In the genomic region with DNA sequence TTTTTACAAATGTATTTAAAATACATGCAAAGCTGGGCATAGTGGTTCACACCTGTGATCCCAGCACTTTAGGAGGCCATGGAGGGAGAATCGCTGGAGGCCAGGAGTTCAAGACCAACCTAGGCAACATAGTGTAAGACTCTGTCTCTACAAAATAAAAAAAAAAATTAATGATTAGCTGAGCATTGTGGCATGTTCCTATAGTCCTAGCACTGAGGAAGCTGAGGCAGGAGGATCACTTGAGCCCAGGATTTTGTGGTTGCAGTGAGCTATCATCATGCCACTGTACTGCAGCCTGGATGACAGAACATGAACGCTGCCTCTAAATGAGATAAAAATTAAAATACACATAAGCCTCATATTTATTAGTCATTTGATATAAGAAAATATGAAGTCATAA, we compare ENCODE assay signal across 29 cellular contexts.
A peak's percentile ranks its signal among the peaks of the same experiment; 100 is the strongest.
DNase-seq lines count a peak whose midpoint lies in the region; ATAC-seq and TF ChIP-seq lines count a peak whose summit lies in the region.
"Had no signal": no experiment of that assay in that cellular context is flagged by ENCODE, and none has a peak within 500 bp of the region (broad histone marks: within the 10 kb centered on the region; RNA-seq: fewer than 3 reads in every experiment).

No MANE protein-coding gene starts in this region.

- intact Hi-C loops in mammary epithelial cell (cut with micrococcal nuclease) (no loop called here), breast epithelium (cut with DNase I; ENCODE audit: low total_unique reads) (no loop called here)

- WGBS in mammary epithelial cell (ENCODE audit: low coverage, missing lambda C conversion rate), result 87% methylated on average over 2 of the region's 2 CpGs

- H2AFZ ChIP-seq in mammary epithelial cell (ENCODE audit: low read depth, low read length), result no peak overlapping the region

- H3K27ac ChIP-seq in mammary epithelial cell (ENCODE audit: insufficient read depth, low read depth, low read length) (peak overlapping the region; percentile 97), breast epithelium (no peak overlapping the region), caudate nucleus (ENCODE audit: low read depth, low read length) (peak overlapping the region; percentile 93), layer of hippocampus (ENCODE audit: low read depth, low read length) (peak overlapping the region; percentile 84)
- H3K27ac ChIP-seq: heart left ventricle, SK-N-MC, suprapubic skin had no signal

- H3K27me3 ChIP-seq in mammary epithelial cell (ENCODE audit: insufficient read depth, low read length) (no peaks in the 10 kb centered on the region), breast epithelium (no peaks in the 10 kb centered on the region), layer of hippocampus (ENCODE audit: control insufficient read depth, insufficient read depth, low read length) (no peaks in the 10 kb centered on the region)
- H3K27me3 ChIP-seq: BE2C, heart left ventricle, suprapubic skin had no signal

- in situ Hi-C loops in mammary epithelial cell (cut with MboI; ENCODE audit: low sequenced_read_pairs in 2 of 2), result no loop called here

- no peaks in the 10 kb centered on the region for H4K20me1 ChIP-seq in mammary epithelial cell (ENCODE audit: insufficient read depth, low read length)

- H3K9ac ChIP-seq in mammary epithelial cell (ENCODE audit: insufficient read depth, low read length), result peak overlapping the region; percentile 63

- DNase-seq in mammary epithelial cell (no peak), breast epithelium (ENCODE audit: low spot score in 2 of 2) (no peak), caudate nucleus (lab: John Stamatoyannopoulos, UW) (no peak)
- no peak for DNase-seq in effector CD8-positive, alpha-beta T cell (lab: John Stamatoyannopoulos, UW)
- DNase-seq in stimulated activated CD4-positive, alpha-beta T cell treated with anti-CD3 and anti-CD28 coated beads, Interleukin-2, amount 100 ng/mL, for 48 hours, result no peak
- DNase-seq: 8988T; activated CD8-positive, alpha-beta T cell treated with anti-CD3 and anti-CD28 coated beads for 36 hours; activated effector memory CD4-positive, alpha-beta T cell treated with anti-CD3 and anti-CD28 coated beads, Interleukin-2, amount 50 U/mL, for 16 hours; activated naive CD8-positive, alpha-beta T cell treated with anti-CD3 and anti-CD28 coated beads for 36 hours; activated T-cell treated with anti-CD3 and anti-CD28 coated beads for 4 hours; BE2C; cerebellar nuclear complex; GDM1; H9; heart left ventricle; KBM-7; left colon; NCI-H1105 treated with DMSO at 0.1 percent for 48 hours; NCI-H1930; NCI-H2227 treated with DMSO at 0.1 percent for 48 hours; right cardiac atrium; stimulated activated CD4-positive, alpha-beta T cell treated with anti-CD3 and anti-CD28 coated beads, Interleukin-4, amount 100 ng/mL, for 4 hours; T-helper 2 cell had no signal

- H3K4me1 ChIP-seq in mammary epithelial cell (ENCODE audit: insufficient read depth, low read length), result peaks cover 44% of the 10 kb centered on the region
- H3K4me1 ChIP-seq in breast epithelium, result peaks cover 0 to 8% of the 10 kb centered on the region in 2 donors
- H3K4me1 ChIP-seq: BE2C had no signal

- H3K36me3 ChIP-seq in mammary epithelial cell (ENCODE audit: insufficient read depth, low read length) (no peaks in the 10 kb centered on the region), breast epithelium (no peaks in the 10 kb centered on the region)
- H3K36me3 ChIP-seq: BE2C, suprapubic skin had no signal

- dilution Hi-C loops in mammary epithelial cell (cut with HindIII; ENCODE audit: low sequenced_read_pairs), result no loop called here

- H3K9me3 ChIP-seq in mammary epithelial cell (replicated peaks; ENCODE audit: insufficient read depth, low read length), result no peaks in the 10 kb centered on the region
- no peaks in the 10 kb centered on the region for H3K9me3 ChIP-seq in breast epithelium
- H3K9me3 ChIP-seq: BE2C, heart left ventricle, suprapubic skin had no signal

- peak overlapping the region; percentile 75 for H3K4me2 ChIP-seq in mammary epithelial cell (ENCODE audit: insufficient read depth, low read depth, low read length)

- no peak overlapping the region for H3K4me3 ChIP-seq in mammary epithelial cell (replicated peaks in 1 of 3; ENCODE audit: insufficient read depth in 1 of 3, low read depth in 2 of 3, low read length in 3 of 3)
- H3K4me3 ChIP-seq in breast epithelium, result no peak overlapping the region
- H3K4me3 ChIP-seq: heart left ventricle, SK-N-MC, suprapubic skin had no signal

- TF ChIP-seq POLR2A in breast epithelium (IDR thresholded peaks at IDR 0.05), result no peak

- ATAC-seq in GM18858 (IDR thresholded peaks at IDR 0.05; ENCODE audit: unreplicated experiment), result no peak
- no peak for ATAC-seq in GM19395 (IDR thresholded peaks at IDR 0.05; ENCODE audit: unreplicated experiment)
- ATAC-seq: activated CD8-positive, alpha-beta T cell treated with anti-CD3 and anti-CD28 coated beads for 36 hours; heart left ventricle; right cardiac atrium; stimulated activated memory B cell treated with anti-CD40 and anti-IgM and Interleukin-4, amounts not matched to agents 10 μg/mL and 1 μg/mL and 100 μg/mL, for 72 hours had no signal

- TF ChIP-seq CTCF in mammary epithelial cell (conservative IDR thresholded peaks at IDR 0.05 in 1 of 2, IDR thresholded peaks at IDR 0.05 in 1 of 2; ENCODE audit: extremely low read depth in 1 of 2, insufficient read depth in 1 of 2, low read depth in 1 of 2, low read length in 2 of 2), result no peak
- no peak for TF ChIP-seq CTCF in breast epithelium (IDR thresholded peaks at IDR 0.05)

- peaks cover 76% of the 10 kb centered on the region for H3K79me2 ChIP-seq in mammary epithelial cell (ENCODE audit: insufficient read depth, low read length)

- BruUV-seq in mammary epithelial cell (replicated peaks; lab: Mats Ljungman, UMichigan), result no TSS peak

- CTCF ChIA-PET in mammary epithelial cell (lab: Charles Lee; ENCODE audit: low non-redundant PET), result interaction anchor here (1.1 kb wide), 1 partner anchor 85 kb away, joined by 8 read pairs; no protein-coding TSS in a partner anchor

Comparison
In these comparisons a context has a peak if more than half of its experiments do, and no peak if none do; other contexts are left out.
1. H3K27ac ChIP-seq: peak in mammary epithelial cell (single experiment), caudate nucleus (single experiment) and layer of hippocampus (single experiment); none in breast epithelium (0 of 2).